1 cellular context compared by ENCODE assay signal in the genomic region with DNA sequence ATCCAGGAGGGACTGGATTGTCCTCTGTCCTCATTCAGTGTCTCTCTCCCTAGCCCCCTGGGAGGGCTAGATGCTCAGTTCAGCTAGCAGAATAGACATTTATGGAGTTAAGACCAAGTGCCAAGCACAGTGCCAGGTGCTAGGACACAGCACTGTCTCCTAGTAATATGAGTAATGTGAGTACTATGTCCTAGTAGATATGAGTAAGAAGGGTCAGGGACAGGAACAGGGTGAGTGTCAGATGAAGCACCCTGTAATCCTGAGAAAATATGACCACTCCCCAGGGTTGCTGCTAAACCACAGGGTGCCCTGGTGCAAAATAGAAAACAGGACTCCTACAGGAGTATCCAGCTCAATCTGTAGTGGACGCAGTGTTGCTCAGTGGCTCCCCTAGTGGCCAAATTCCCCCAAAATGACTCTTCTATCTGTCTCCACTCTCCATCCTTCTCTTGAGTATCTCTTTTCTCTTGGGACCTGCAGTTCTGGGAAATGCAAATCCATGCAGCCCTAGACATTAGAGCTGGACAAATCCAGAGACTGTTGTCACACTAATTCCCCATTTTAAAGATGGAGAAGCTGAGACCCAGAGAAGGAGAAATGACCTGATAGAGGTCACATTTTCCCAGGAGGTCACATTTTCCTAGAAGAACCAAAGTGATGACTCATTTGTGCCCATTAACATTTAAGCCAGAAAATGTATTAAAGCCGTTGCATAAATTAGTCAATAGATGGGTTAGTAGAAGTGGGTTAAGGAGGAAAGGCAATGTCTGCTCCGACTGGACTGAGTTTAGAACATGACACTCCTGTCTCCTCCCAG.
TF ChIP-seq lines count a peak whose summit lies in the region.

No MANE protein-coding gene starts in this region.

TF ChIP-seq in WTC11, 78 proteins besides CTCF, POLR2A, EP300 and RAD21 (continued from another document):
- TF ChIP-seq ZNF423 (CRISPR knock-in tag; IDR thresholded peaks at IDR 0.05) (no peak), ATF1 (CRISPR knock-in tag; IDR thresholded peaks at IDR 0.05) (no peak), PREB (CRISPR knock-in tag; IDR thresholded peaks at IDR 0.05; ENCODE audit: borderline replicate concordance) (no peak)
- TF ChIP-seq, protein P1, sequence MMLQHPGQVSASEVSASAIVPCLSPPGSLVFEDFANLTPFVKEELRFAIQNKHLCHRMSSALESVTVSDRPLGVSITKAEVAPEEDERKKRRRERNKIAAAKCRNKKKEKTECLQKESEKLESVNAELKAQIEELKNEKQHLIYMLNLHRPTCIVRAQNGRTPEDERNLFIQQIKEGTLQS (CRISPR knock-in tag; conservative IDR thresholded peaks at IDR 0.05), result no peak
